ENCODE assay signal across 9 cellular contexts in the genomic region with DNA sequence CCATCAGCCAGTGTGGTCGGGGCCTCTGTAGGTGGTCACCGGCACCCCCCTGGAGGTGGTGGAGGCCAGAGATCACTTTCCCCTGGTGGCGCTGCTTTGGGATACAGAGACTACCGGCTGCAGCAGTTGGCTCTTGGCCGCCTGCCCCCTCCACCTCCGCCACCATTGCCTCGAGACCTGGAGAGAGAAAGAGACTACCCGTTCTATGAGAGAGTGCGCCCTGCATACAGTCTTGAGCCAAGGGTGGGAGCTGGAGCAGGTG. TPM values are rescaled to one million over a fixed set of nuclear protein-coding genes. Genes with fewer than 3 reads are reported as not detected.
A peak's percentile ranks its signal among the peaks of the same experiment; 100 is the strongest.
DNase-seq lines count a peak whose midpoint lies in the region; ATAC-seq and TF ChIP-seq lines count a peak whose summit lies in the region.
"Had no signal": no experiment of that assay in that cellular context is flagged by ENCODE, and none has a peak within 500 bp of the region (broad histone marks: within the 10 kb centered on the region; RNA-seq: fewer than 3 reads in every experiment).

No MANE protein-coding gene starts in this region.

- H3K4me1 Mint-ChIP-seq in MCF 10A (ENCODE audit: insufficient read depth, unreplicated experiment) (peaks cover 46% of the 10 kb centered on the region), CD14-positive monocyte (peaks cover 56% of the 10 kb centered on the region)

- no peak for DNase-seq in breast epithelium (ENCODE audit: low spot score in 2 of 2)
- DNase-seq in MCF 10A (ENCODE audit: unreplicated experiment): no peak
- DNase-seq in astrocyte of the cerebellum (ENCODE audit: low read depth): no peak
- DNase-seq in upper lobe of left lung: no peak
- no peak for DNase-seq in CD14-positive monocyte (ENCODE audit: low spot score)
- no peak for DNase-seq in NCI-H1694 (lab: John Stamatoyannopoulos, UW)

- H3K27me3 ChIP-seq in breast epithelium: no peaks in the 10 kb centered on the region
- H3K27me3 ChIP-seq in layer of hippocampus (ENCODE audit: control insufficient read depth, insufficient read depth, low read length): no peaks in the 10 kb centered on the region
- no peaks in the 10 kb centered on the region for H3K27me3 ChIP-seq in upper lobe of left lung

- TF ChIP-seq POLR2A in breast epithelium (IDR thresholded peaks at IDR 0.05): no peak
- no peak for TF ChIP-seq POLR2A in upper lobe of left lung (IDR thresholded peaks at IDR 0.05)

- H3K36me3 ChIP-seq in breast epithelium (no peaks in the 10 kb centered on the region), upper lobe of left lung (peaks cover 0 to 39% (median 11%) of the 10 kb centered on the region in 4 donors)

- WGBS in upper lobe of left lung, 2 donors: 18% methylated on average over 8 to 9 of the region's 9 CpGs

- intact Hi-C loops in breast epithelium (cut with DNase I; ENCODE audit: low total_unique reads) (no loop called here), MCF 10A (cut with micrococcal nuclease) (no loop called here), CD14-positive monocyte (cut with micrococcal nuclease) (no loop called here)

- POLR2A ChIA-PET in MCF 10A (lab: Yijun Ruan, JAX): interaction anchor here (0.9 to 6.4 kb wide), 13 partner anchors 8 to 1281 kb away, joined by 3 to 114 read pairs (median 21); a partner anchor contains a TSS

- CTCF ChIA-PET in MCF 10A (lab: Yijun Ruan, JAX): interaction anchor here (0.6 to 7.1 kb wide), 7 partner anchors 8 to 156 kb away, joined by 3 to 43 read pairs (median 10); no protein-coding TSS in a partner anchor

- TF ChIP-seq CTCF in breast epithelium (IDR thresholded peaks at IDR 0.05): no peak
- TF ChIP-seq CTCF in MCF 10A (IDR thresholded peaks at IDR 0.05; ENCODE audit: unreplicated experiment): no peak
- TF ChIP-seq CTCF in astrocyte of the cerebellum (IDR thresholded peaks at IDR 0.05; ENCODE audit: low read depth, low read length, missing control alignments): no peak
- no peak for TF ChIP-seq CTCF in upper lobe of left lung (IDR thresholded peaks at IDR 0.05)
- TF ChIP-seq CTCF in CD14-positive monocyte (IDR thresholded peaks at IDR 0.05): no peak

- peak overlapping the region; percentile 85 to 94 (median 91) for H3K4me3 ChIP-seq in breast epithelium
- peak overlapping the region; percentile 84 for H3K4me3 ChIP-seq in astrocyte of the cerebellum (ENCODE audit: low read depth, low read length)
- peak overlapping the region; percentile 67 to 97 (median 92) for H3K4me3 ChIP-seq in upper lobe of left lung

- no peaks in the 10 kb centered on the region for H3K9me3 ChIP-seq in breast epithelium
- H3K9me3 ChIP-seq in upper lobe of left lung: no peaks in the 10 kb centered on the region

- H3K27ac ChIP-seq in breast epithelium (peak overlapping the region; percentile 89 to 99), layer of hippocampus (ENCODE audit: low read depth, low read length) (peak overlapping the region; percentile 94), upper lobe of left lung (peak overlapping the region; percentile 97 to 99 (median 98))

- TF ChIP-seq EP300 in upper lobe of left lung (IDR thresholded peaks at IDR 0.05): no peak

- H3K36me3 Mint-ChIP-seq in MCF 10A (ENCODE audit: insufficient read depth, unreplicated experiment): peaks cover 43% of the 10 kb centered on the region
- H3K36me3 Mint-ChIP-seq in CD14-positive monocyte: peaks cover 33 to 40% of the 10 kb centered on the region in 2 donors

- in situ Hi-C loops in astrocyte of the cerebellum (cut with HindIII; ENCODE audit: low sequenced_read_pairs): no loop called here

- BruUV-seq in MCF 10A (replicated peaks; lab: Mats Ljungman, UMichigan): no TSS peak

- no peak overlapping the region for H3K27ac Mint-ChIP-seq in MCF 10A (ENCODE audit: low read depth, unreplicated experiment)
- no peak overlapping the region for H3K27ac Mint-ChIP-seq in CD14-positive monocyte
- H3K27ac Mint-ChIP-seq: dendritic cell treated with granulocyte-macrophage colony-stimulating factor and Interleukin-4, amounts not matched to agents 40 ng/mL and 50 ng/mL, for 4 days had no signal

- H3K9me3 Mint-ChIP-seq in MCF 10A (ENCODE audit: unreplicated experiment) (no peaks in the 10 kb centered on the region), CD14-positive monocyte (peaks cover 0 to 3% (median 0%) of the 10 kb centered on the region in 7 donors)
- H3K9me3 Mint-ChIP-seq: dendritic cell treated with granulocyte-macrophage colony-stimulating factor and Interleukin-4, amounts not matched to agents 40 ng/mL and 50 ng/mL, for 4 days had no signal

- H3K4me3 Mint-ChIP-seq in MCF 10A (ENCODE audit: unreplicated experiment): no peak overlapping the region
- no peak overlapping the region for H3K4me3 Mint-ChIP-seq in CD14-positive monocyte
- H3K4me3 Mint-ChIP-seq: dendritic cell treated with granulocyte-macrophage colony-stimulating factor and Interleukin-4, amounts not matched to agents 40 ng/mL and 50 ng/mL, for 4 days had no signal

- ATAC-seq in upper lobe of left lung (ENCODE audit: low FRiP score in 2 of 2) (no peak), HG03175 (IDR thresholded peaks at IDR 0.05; ENCODE audit: unreplicated experiment) (no peak)

- peaks cover 0 to 17% of the 10 kb centered on the region in 2 donors for H3K4me1 ChIP-seq in breast epithelium
- peaks cover 54 to 67% (median 61%) of the 10 kb centered on the region in 4 donors for H3K4me1 ChIP-seq in upper lobe of left lung

- H3K27me3 Mint-ChIP-seq in MCF 10A (ENCODE audit: insufficient read depth, unreplicated experiment) (no peaks in the 10 kb centered on the region), CD14-positive monocyte (ENCODE audit: low read depth in 3 of 3) (peaks cover 0 to 1% (median 0%) of the 10 kb centered on the region in 3 donors)
- H3K27me3 Mint-ChIP-seq: dendritic cell treated with granulocyte-macrophage colony-stimulating factor and Interleukin-4, amounts not matched to agents 40 ng/mL and 50 ng/mL, for 4 days had no signal

RNA-seq across cellular contexts. Expression of a gene that starts 1.0 kb away (rescaled TPM):
- total RNA-seq in breast epithelium (10 to 100 TPM; 33.4 to 47.1 (median 35.4) TPM), MCF 10A (2022) (31.4 and 35.9 TPM in 2 replicates), upper lobe of left lung (10 to 100 TPM; 20.7 to 85.9 (median 36.2) TPM)
- 1 to 10 TPM; 6.7 to 7.5 TPM for polyA plus RNA-seq in CD14-positive monocyte

RNA-seq across cellular contexts. Expression of a gene that starts 50.7 kb away (rescaled TPM):
- total RNA-seq in breast epithelium (10 to 100 TPM in 2 of 3 donors, under 1 TPM in 1; 0.96 to 31.5 (median 14.4) TPM), MCF 10A (2022) (9.8 and 11.0 TPM in 2 replicates), upper lobe of left lung (10 to 100 TPM in 4 of 6 donors, 1 to 10 TPM in 2; 7.8 to 23.0 (median 15.4) TPM)
- polyA plus RNA-seq in CD14-positive monocyte: under 1 TPM; 0.25 to 0.26 TPM
